ENCODE assay signal across 9 cellular contexts in the genomic region with DNA sequence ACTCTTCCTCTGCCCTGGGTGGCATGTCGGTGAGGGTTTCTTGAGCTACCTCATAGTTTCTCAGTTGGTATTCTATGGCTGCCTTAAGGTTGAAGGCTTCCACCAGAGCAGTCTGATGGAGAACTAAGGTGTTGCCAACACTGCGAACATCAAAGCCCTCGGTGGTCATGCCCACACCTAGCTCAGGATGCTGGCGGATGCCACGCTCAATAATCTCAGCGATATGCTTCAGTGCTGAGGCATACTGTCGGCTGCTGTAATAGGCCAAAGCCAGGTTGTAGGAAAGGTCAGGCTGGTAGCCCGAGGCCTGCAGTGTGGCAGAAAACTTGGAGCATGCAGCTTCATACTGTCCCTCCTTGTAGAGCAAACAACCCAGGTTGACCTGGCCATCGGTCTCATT.
DNase-seq lines count a peak whose midpoint lies in the region; ATAC-seq, FAIRE-seq and TF ChIP-seq lines count a peak whose summit lies in the region.
"Had no signal": no experiment of that assay in that cellular context is flagged by ENCODE, and none has a peak within 500 bp of the region (broad histone marks: within the 10 kb centered on the region; RNA-seq: fewer than 3 reads in every experiment).

No MANE protein-coding gene starts in this region.

- no peaks in the 10 kb centered on the region for H3K9me3 ChIP-seq in A673 (ENCODE audit: low read depth, low read length, poor library complexity, severe bottlenecking)
- H3K9me3 ChIP-seq in HUES6 (ENCODE audit: control insufficient read depth, insufficient read depth, low read depth, low read length), result no peaks in the 10 kb centered on the region
- H3K9me3 ChIP-seq in muscle layer of duodenum (ENCODE audit: control insufficient read depth in 1 of 2, low read length in 2 of 2), result peaks cover 0 to 5% of the 10 kb centered on the region in 2 donors

- no peaks in the 10 kb centered on the region for H3K27me3 ChIP-seq in A673 (replicated peaks; ENCODE audit: insufficient read depth, low read depth, low read length, poor library complexity)
- H3K27me3 ChIP-seq in HUES6 (ENCODE audit: control insufficient read depth, insufficient read depth, low read length), result no peaks in the 10 kb centered on the region
- no peaks in the 10 kb centered on the region for H3K27me3 ChIP-seq in bronchial epithelial cell (ENCODE audit: control insufficient read depth, insufficient read depth, low read length)
- H3K27me3 ChIP-seq in muscle layer of duodenum (ENCODE audit: low read depth, low read length), result no peaks in the 10 kb centered on the region

- peak overlapping the region; percentile 98 for H3K9ac ChIP-seq in HUES6 (ENCODE audit: low read length)

- no peak for TF ChIP-seq POLR2A in H54 (IDR thresholded peaks at IDR 0.05; ENCODE audit: low read depth, low read length)

- no peaks in the 10 kb centered on the region for H3K36me3 ChIP-seq in A673 (ENCODE audit: insufficient read depth, low read length, poor library complexity, severe bottlenecking)
- H3K36me3 ChIP-seq in HUES6 (ENCODE audit: control insufficient read depth, insufficient read depth, low read length), result no peaks in the 10 kb centered on the region
- H3K36me3 ChIP-seq in bronchial epithelial cell (ENCODE audit: control insufficient read depth, insufficient read depth, low read length), result no peaks in the 10 kb centered on the region
- H3K36me3 ChIP-seq in muscle layer of duodenum (ENCODE audit: control insufficient read depth in 1 of 2, insufficient read depth in 2 of 2, low read length in 2 of 2), result peaks cover 0 to 3% of the 10 kb centered on the region in 2 donors

- intact Hi-C loops in A673 (cut with micrococcal nuclease; ENCODE audit: unreplicated experiment), result no loop called here

- TF ChIP-seq CTCF in A673 (conservative IDR thresholded peaks at IDR 0.05; ENCODE audit: low read depth, low read length) (no peak), bronchial epithelial cell (IDR thresholded peaks at IDR 0.05; ENCODE audit: insufficient read depth, low read length, severe bottlenecking) (no peak)

- H3K27ac ChIP-seq in A673 (ENCODE audit: low read depth, low read length, poor library complexity, severe bottlenecking) (peak overlapping the region; percentile 99), HUES6 (ENCODE audit: low read depth, low read length) (no peak overlapping the region), muscle layer of duodenum (ENCODE audit: low read length) (no peak overlapping the region)

- no peak for FAIRE-seq in bronchial epithelial cell (lab: Jason Lieb, UNC)
- no peak for FAIRE-seq in H54 (lab: Jason Lieb, UNC)
- FAIRE-seq: endometrium had no signal

- H3K4me3 ChIP-seq in A673 (ENCODE audit: low read depth, low read length, poor library complexity, severe bottlenecking) (peak overlapping the region; percentile 69), HUES6 (ENCODE audit: low read depth, low read length) (peak overlapping the region; percentile 92), bronchial epithelial cell (ENCODE audit: low read depth, low read length) (peak overlapping the region; percentile 80), muscle layer of duodenum (ENCODE audit: low read depth in 1 of 2, low read length in 2 of 2) (peak overlapping the region; percentile 92 to 98)

- POLR2A ChIA-PET in A673 (lab: Charles Lee; ENCODE audit: low non-redundant PET), result no interaction called here

- DNase-seq in A673 (ENCODE audit: low spot score) (no peak), bronchial epithelial cell (ENCODE audit: low read depth) (no peak), SIG-M5 treated with dmso at 0.1 percent for 504 hours (lab: John Stamatoyannopoulos, UW; ENCODE audit: unreplicated experiment) (no peak), H54 (ENCODE audit: insufficient read length, low spot score) (no peak)

- H3K4me1 ChIP-seq in A673 (ENCODE audit: insufficient read depth, low read length, poor library complexity, severe bottlenecking) (peaks cover 8% of the 10 kb centered on the region), HUES6 (ENCODE audit: control insufficient read depth, insufficient read depth, low read length) (peaks cover 10% of the 10 kb centered on the region), muscle layer of duodenum (ENCODE audit: control insufficient read depth in 1 of 2, insufficient read depth in 2 of 2, low read length in 2 of 2) (peaks cover 0 to 12% of the 10 kb centered on the region in 2 donors)

- ATAC-seq in GM21381 (IDR thresholded peaks at IDR 0.05; ENCODE audit: unreplicated experiment) (no peak), HG02973 (IDR thresholded peaks at IDR 0.05; ENCODE audit: unreplicated experiment) (no peak)

- CTCF ChIA-PET in A673 (lab: Charles Lee), result no interaction called here

- no TSS peak for BruUV-seq in A673 (replicated peaks; lab: Mats Ljungman, UMichigan)
